In the genomic region with DNA sequence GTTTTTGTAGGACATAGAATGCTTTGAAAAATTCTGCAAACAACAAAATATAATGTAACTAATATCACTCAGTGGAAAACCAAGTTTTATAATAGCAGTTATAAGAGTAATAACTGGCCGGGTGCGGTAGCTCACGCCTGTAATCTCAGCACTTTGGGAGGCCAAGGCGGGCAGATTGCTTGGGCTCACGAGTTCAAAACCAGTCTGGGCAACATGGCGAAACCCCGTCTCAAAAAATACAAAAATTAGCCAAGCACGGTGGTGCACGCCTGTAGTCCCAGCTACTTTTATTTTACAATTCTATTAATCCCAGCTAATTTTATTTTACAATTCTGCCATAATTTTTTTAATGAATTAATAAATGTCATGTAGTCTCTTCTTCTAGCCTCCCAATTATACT, we compare ENCODE assay signal across 11 cellular contexts. TPM values are rescaled to one million over a fixed set of nuclear protein-coding genes. Genes with fewer than 3 reads are reported as not detected.
DNase-seq lines count a peak whose midpoint lies in the region; ATAC-seq, FAIRE-seq and TF ChIP-seq lines count a peak whose summit lies in the region.
"Had no signal": no experiment of that assay in that cellular context is flagged by ENCODE, and none has a peak within 500 bp of the region (broad histone marks: within the 10 kb centered on the region; RNA-seq: fewer than 3 reads in every experiment).

No MANE protein-coding gene starts in this region.

- H3K9me1 ChIP-seq in K562 (ENCODE audit: control insufficient read depth, insufficient read depth, low read length), result no peaks in the 10 kb centered on the region

- no peak for TF ChIP-seq POLR2A in K562 (conservative IDR thresholded peaks at IDR 0.05)

- TF ChIP-seq CTCF in MM.1S (IDR thresholded peaks at IDR 0.05; ENCODE audit: low read length), result no peak
- no peak for TF ChIP-seq CTCF in K562 (IDR thresholded peaks at IDR 0.05 in 2 of 3, conservative IDR thresholded peaks at IDR 0.05 in 1 of 3; ENCODE audit: insufficient read depth in 2 of 3, low read depth in 1 of 3, low read length in 3 of 3)
- TF ChIP-seq CTCF in osteoblast (IDR thresholded peaks at IDR 0.05; ENCODE audit: extremely low read depth, low read depth, low read length), result no peak

- intact Hi-C loops in activated CD4-positive, alpha-beta T cell treated with anti-CD3 and anti-CD28 coated beads for 36 hours (cut with DNase I, micrococcal nuclease), result loop anchor here (5.0 to 10.0 kb wide), 4 partner anchors 98 to 1402 kb away; a partner anchor contains a TSS
- intact Hi-C loops in K562 (cut with micrococcal nuclease), result loop anchor here (5.0 kb wide), 1 partner anchor 78 kb away; a partner anchor contains a TSS

- H3K27me3 Mint-ChIP-seq in activated CD4-positive, alpha-beta T cell treated with anti-CD3 and anti-CD28 coated beads for 36 hours, result no peaks in the 10 kb centered on the region

- FAIRE-seq in K562 (lab: Jason Lieb, UNC), result peak; percentile 58
- FAIRE-seq: A204.1, colon had no signal

- H3K4me2 ChIP-seq in MM.1S (ENCODE audit: low read depth, low read length), result peak overlapping the region; percentile 77; the same call in 1 of the 2 replicates
- peak overlapping the region; percentile 87 for H3K4me2 ChIP-seq in K562 (ENCODE audit: insufficient read depth, low read length)
- H3K4me2 ChIP-seq in osteoblast (ENCODE audit: insufficient read depth, low read length), result peak overlapping the region; percentile 90

- peak overlapping the region; percentile 56 for H3K27ac Mint-ChIP-seq in activated CD4-positive, alpha-beta T cell treated with anti-CD3 and anti-CD28 coated beads for 36 hours

- H4K20me1 ChIP-seq in MM.1S (ENCODE audit: insufficient read depth, low read length) (no peaks in the 10 kb centered on the region; the same call in 1 of the 2 replicates), K562 (replicated peaks; ENCODE audit: control insufficient read depth, insufficient read depth, low read length) (no peaks in the 10 kb centered on the region), osteoblast (ENCODE audit: insufficient read depth, low read length) (no peaks in the 10 kb centered on the region)

- H3K27ac ChIP-seq in MM.1S (ENCODE audit: low read length) (no peak overlapping the region), K562 (ENCODE audit: extremely low read depth, low read depth, low read length) (peak overlapping the region; percentile 88; the same call in 2 of the 3 replicates), osteoblast (ENCODE audit: low read depth, low read length) (no peak overlapping the region)

- H3K9me3 ChIP-seq in MM.1S (replicated peaks; ENCODE audit: insufficient read depth, low read length), result no peaks in the 10 kb centered on the region
- no peaks in the 10 kb centered on the region for H3K9me3 ChIP-seq in K562 (replicated peaks; ENCODE audit: control insufficient read depth, insufficient read depth, low read depth, low read length)
- H3K9me3 ChIP-seq in osteoblast (ENCODE audit: low read depth, low read length), result no peaks in the 10 kb centered on the region
- H3K9me3 ChIP-seq in HAP-1, result no peaks in the 10 kb centered on the region

- no peaks in the 10 kb centered on the region for H3K27me3 ChIP-seq in MM.1S (replicated peaks; ENCODE audit: insufficient read depth, low read length)
- H3K27me3 ChIP-seq in K562 (ENCODE audit: control insufficient read depth in 2 of 2, insufficient read depth in 2 of 2, low read length in 2 of 2), result no peaks in the 10 kb centered on the region
- H3K27me3 ChIP-seq in osteoblast (ENCODE audit: insufficient read depth, low read length), result no peaks in the 10 kb centered on the region
- H3K27me3 ChIP-seq in HAP-1 (ENCODE audit: low read depth), result no peaks in the 10 kb centered on the region

- BruUV-seq in K562 (replicated peaks; lab: Mats Ljungman, UMichigan), result no TSS peak

- POLR2A ChIA-PET in activated CD4-positive, alpha-beta T cell treated with anti-CD3 and anti-CD28 coated beads for 36 hours (lab: Charles Lee), result interaction anchor here (1.6 kb wide), 1 partner anchor 29 kb away, joined by 7 read pairs; no protein-coding TSS in a partner anchor
- POLR2A ChIA-PET in K562 (lab: Yijun Ruan, JAX), result interaction anchor here (0.9 to 3.6 kb wide), 6 partner anchors 11 to 108 kb away, joined by 4 to 33 read pairs (median 12); no protein-coding TSS in a partner anchor

- H3K36me3 ChIP-seq in MM.1S (replicated peaks; ENCODE audit: insufficient read depth, low read length) (no peaks in the 10 kb centered on the region), K562 (ENCODE audit: control insufficient read depth, insufficient read depth, low read length) (no peaks in the 10 kb centered on the region), osteoblast (ENCODE audit: insufficient read depth, low read length) (no peaks in the 10 kb centered on the region), HAP-1 (replicated peaks) (no peaks in the 10 kb centered on the region)

- no peak for TF ChIP-seq EP300 in K562 (IDR thresholded peaks at IDR 0.05; ENCODE audit: low read length)

- WGBS in K562 (ENCODE audit: insufficient coverage, low coverage, missing lambda C conversion rate), result 8% methylated on average over 9 of the region's 9 CpGs

- no peak overlapping the region for H2AFZ ChIP-seq in MM.1S (ENCODE audit: low read length)
- no peak overlapping the region for H2AFZ ChIP-seq in K562 (ENCODE audit: low read depth, low read length)
- no peak overlapping the region for H2AFZ ChIP-seq in osteoblast (ENCODE audit: low read length)

- no peaks in the 10 kb centered on the region for H3K9me3 Mint-ChIP-seq in activated CD4-positive, alpha-beta T cell treated with anti-CD3 and anti-CD28 coated beads for 36 hours (ENCODE audit: low read depth)

- peaks cover 10% of the 10 kb centered on the region for H3K36me3 Mint-ChIP-seq in activated CD4-positive, alpha-beta T cell treated with anti-CD3 and anti-CD28 coated beads for 36 hours (ENCODE audit: low read depth)

- H3K4me3 ChIP-seq in MM.1S (ENCODE audit: low read length) (0 out of 2 replicates have a peak overlapping the region, but pooled peaks have one; percentile 70), K562 (peak overlapping the region; percentile 76; the same call in 1 of the 2 replicates), osteoblast (ENCODE audit: insufficient read depth, low read length) (no peak overlapping the region), HAP-1 (no peak overlapping the region)

- CTCF ChIA-PET in activated CD4-positive, alpha-beta T cell treated with anti-CD3 and anti-CD28 coated beads for 36 hours (lab: Charles Lee), result interaction anchor here (1.1 to 4.7 kb wide), 6 partner anchors 13 to 73 kb away, joined by 3 to 29 read pairs (median 4); no protein-coding TSS in a partner anchor
- CTCF ChIA-PET in K562 (lab: Yijun Ruan, JAX; ENCODE audit: low intra/inter-chr PET ratio), result no interaction called here

- H3K79me2 ChIP-seq in MM.1S (ENCODE audit: low read length), result peaks cover 74% of the 10 kb centered on the region
- H3K79me2 ChIP-seq in K562 (ENCODE audit: control insufficient read depth, insufficient read depth, low read length), result peaks cover 77% of the 10 kb centered on the region
- H3K79me2 ChIP-seq in osteoblast (ENCODE audit: insufficient read depth, low read length), result peaks cover 60% of the 10 kb centered on the region

- in situ Hi-C loops in K562 (cut with MboI), result no loop called here
- in situ Hi-C loops in HAP-1 (cut with MboI; ENCODE audit: low sequenced_read_pairs), result no loop called here

- H3K4me1 ChIP-seq in MM.1S (ENCODE audit: low read length) (peaks cover 8% of the 10 kb centered on the region), K562 (replicated peaks in 1 of 2; ENCODE audit: control insufficient read depth in 2 of 2, insufficient read depth in 2 of 2, low read length in 2 of 2) (peaks cover 7 to 14% of the 10 kb centered on the region in 2 experiments; a peak in 4 of 5 replicates), osteoblast (ENCODE audit: insufficient read depth, low read length) (peaks cover 22% of the 10 kb centered on the region), HAP-1 (peaks cover 12% of the 10 kb centered on the region)

- TF ChIP-seq RAD21 in K562 (CRISPR knock-in tag; conservative IDR thresholded peaks at IDR 0.05 in 1 of 2, IDR thresholded peaks at IDR 0.05 in 1 of 2), result no peak

- no peak overlapping the region for H3K9ac ChIP-seq in MM.1S (ENCODE audit: low read length)
- peak overlapping the region; percentile 9 to 88 for H3K9ac ChIP-seq in K562 (ENCODE audit: insufficient read depth in 1 of 2, low read depth in 2 of 2, low read length in 2 of 2)

- peaks cover 17% of the 10 kb centered on the region for H3F3A ChIP-seq in MM.1S (ENCODE audit: insufficient read depth, low read length)

- ATAC-seq in activated CD4-positive, alpha-beta T cell treated with anti-CD3 and anti-CD28 coated beads for 36 hours, result no peak
- ATAC-seq in K562 (no peak), HG03025 (IDR thresholded peaks at IDR 0.05; ENCODE audit: low FRiP score, unreplicated experiment) (no peak)

- H3K4me3 Mint-ChIP-seq in activated CD4-positive, alpha-beta T cell treated with anti-CD3 and anti-CD28 coated beads for 36 hours, result peak overlapping the region; percentile 80

- peaks cover 49% of the 10 kb centered on the region for H3K4me1 Mint-ChIP-seq in activated CD4-positive, alpha-beta T cell treated with anti-CD3 and anti-CD28 coated beads for 36 hours

- DNase-seq in activated CD4-positive, alpha-beta T cell treated with anti-CD3 and anti-CD28 coated beads for 36 hours, result no peak
- DNase-seq in activated CD4-positive, alpha-beta T cell treated with anti-CD3 and anti-CD28 coated beads, Interleukin-2, amount 50 U/mL, for 48 hours, result no peak
- no peak for DNase-seq in MM.1S
- no peak for DNase-seq in K562 (ENCODE audit: extremely low read depth in 1 of 4, low spot score in 3 of 4)
- no peak for DNase-seq in osteoblast (ENCODE audit: insufficient read length, low spot score, missing footprints)
- no peak for DNase-seq in HAP-1 (ENCODE audit: low spot score in 2 of 2)
- no peak for DNase-seq in iPS-NIHi11 (ENCODE audit: low spot score)
- DNase-seq: activated gamma-delta T cell had no signal

- no peaks in the 10 kb centered on the region for H3K9me2 ChIP-seq in MM.1S (replicated peaks; ENCODE audit: insufficient read depth, low read length)

RNA-seq across cellular contexts. Expression of a gene that starts 2.3 kb away (rescaled TPM):
- 10 to 100 TPM; 35.6 to 43.5 TPM for total RNA-seq in activated CD4-positive, alpha-beta T cell treated with anti-CD3 and anti-CD28 coated beads for 36 hours
- 41.4 and 147 TPM in 2 replicates for total RNA-seq in K562 (2011; cell fraction: chromatin; rRNA removed; ENCODE audit: low replicate concordance)
- total RNA-seq in K562 (2011; cell fraction: nucleolus; rRNA removed), result 17.3 and 22.5 TPM in 2 replicates
- 50.7 and 53.1 TPM in 2 replicates for total RNA-seq in K562 (2011; cell fraction: nucleoplasm; rRNA removed)
- total RNA-seq in K562 (2014; rRNA removed) (15.1 and 21.2 TPM in 2 replicates), K562 (2014; rRNA removed; fragmentation: Illumina TruSeq; extraction: Trizol) (28.6 and 35.5 TPM in 2 replicates), K562 (2015; rRNA removed; fragmentation: Illumina TruSeq; extraction: Trizol) (25.4 and 32.3 TPM in 2 replicates), K562 (2021) (18.3 and 19.9 TPM in 2 replicates), osteoblast (30.4 and 32.7 TPM in 2 replicates)
- polyA plus RNA-seq in K562 (2011; rRNA removed) (19.8 and 23.0 TPM in 2 replicates), K562 (2014; fragmentation: Illumina TruSeq; extraction: Trizol) (14.8 and 17.0 TPM in 2 replicates), K562 (2014; fragmentation: Nextera tagmentation; extraction: Ambion mirVana) (1 to 10 TPM; 6.8 to 6.9 TPM), K562 (2014; rRNA removed) (11.3 and 13.5 TPM in 2 replicates)
- polyA plus RNA-seq in K562 (2011; cell fraction: cytosol; rRNA removed), result 5.0 and 7.4 TPM in 2 replicates
- 18.4 and 23.1 TPM in 2 replicates for polyA plus RNA-seq in K562 (2011; cell fraction: nucleus; rRNA removed)
- polyA plus RNA-seq in K562 (2012), result 8.5 and 10.7 TPM in 2 replicates
- 69.4 and 70.4 TPM in 2 replicates for polyA minus RNA-seq in K562 (2011; rRNA and poly(A)+ RNA removed)
- 12.6 and 26.8 TPM in 2 replicates for polyA minus RNA-seq in K562 (2011; cell fraction: cytosol; rRNA and poly(A)+ RNA removed)
- polyA minus RNA-seq in K562 (2011; cell fraction: nucleus; rRNA and poly(A)+ RNA removed), result 31.0 and 60.5 TPM in 2 replicates

Comparison
In these comparisons a context has a peak if more than half of its experiments do, and no peak if none do; other contexts are left out.
1. H3K4me3 ChIP-seq: peak in MM.1S (single experiment) and K562 (single experiment); none in osteoblast (single experiment) and HAP-1 (single experiment).
2. Peak in every context shown above with its lines, with median percentiles within 50 percentile points of each other: H3K4me2 ChIP-seq.